Comparison of ENCODE assay signal across 17 cellular contexts in genomic region chr12:90008277-90008676, GRCh38.
DNase-seq lines count a peak whose midpoint lies in the region; ATAC-seq and TF ChIP-seq lines count a peak whose summit lies in the region.
"Had no signal": no experiment of that assay in that cellular context is flagged by ENCODE, and none has a peak within 500 bp of the region (broad histone marks: within the 10 kb centered on the region; RNA-seq: fewer than 3 reads in every experiment).

No MANE protein-coding gene starts in this region.

- H3K79me2 ChIP-seq in PC-3 (ENCODE audit: low read length), result no peaks in the 10 kb centered on the region
- no peaks in the 10 kb centered on the region for H3K79me2 ChIP-seq in GM23338 (replicated peaks; ENCODE audit: insufficient read depth)

- H2AFZ ChIP-seq in PC-3 (ENCODE audit: low read length), result no peak overlapping the region
- no peak overlapping the region for H2AFZ ChIP-seq in GM23338

- peak overlapping the region in 2 of 3 experiments; percentile 23 to 68 for H3K27ac Mint-ChIP-seq in nephron
- H3K27ac Mint-ChIP-seq in GM23338, result no peak overlapping the region

- H3K4me3 ChIP-seq in A673 (ENCODE audit: low read depth, low read length, poor library complexity, severe bottlenecking) (no peak overlapping the region), PC-3 (ENCODE audit: low read length) (no peak overlapping the region), dorsolateral prefrontal cortex (no peak overlapping the region), GM23338 (no peak overlapping the region)
- H3K4me3 ChIP-seq: BLaER1, GM12878 had no signal

- peak; percentile 29 for DNase-seq in A673 (ENCODE audit: low spot score)
- DNase-seq in PC-3, result no peak
- DNase-seq in dorsolateral prefrontal cortex, result no peak
- no peak for DNase-seq in stimulated activated naive CD8-positive, alpha-beta T cell treated with anti-CD3 and anti-CD28 coated beads, Interleukin-15, Interleukin-2, amounts not matched to agents 100 U/mL and 50 U/mL, for 24 hours
- no peak for DNase-seq in HEK293T (ENCODE audit: extremely low spot score)
- no peak for DNase-seq in NAMALWA (ENCODE audit: low spot score)
- DNase-seq in GM23338 (ENCODE audit: low spot score), result no peak
- DNase-seq: AML-193; Caco-2; CD8-positive, alpha-beta memory T cell; DMS53 had no signal

- H3K9me3 Mint-ChIP-seq in nephron (no peaks in the 10 kb centered on the region), GM23338 (no peaks in the 10 kb centered on the region)
- H3K9me3 Mint-ChIP-seq: CD8-positive, alpha-beta memory T cell had no signal

- intact Hi-C loops in A673 (cut with micrococcal nuclease; ENCODE audit: unreplicated experiment), result no loop called here
- intact Hi-C loops in PC-3 (cut with micrococcal nuclease), result no loop called here
- intact Hi-C loops in dorsolateral prefrontal cortex (cut with DNase I), result no loop called here

- H3K36me3 Mint-ChIP-seq in nephron (ENCODE audit: low read depth) (no peaks in the 10 kb centered on the region), GM23338 (ENCODE audit: low read depth) (no peaks in the 10 kb centered on the region)

- BruUV-seq in A673 (replicated peaks; lab: Mats Ljungman, UMichigan), result no TSS peak
- no TSS peak for BruUV-seq in PC-3 (replicated peaks; lab: Mats Ljungman, UMichigan)

- H3K9ac ChIP-seq in PC-3 (ENCODE audit: low read length), result no peak overlapping the region
- H3K9ac ChIP-seq: BLaER1 had no signal

- H3K27me3 ChIP-seq in A673 (replicated peaks; ENCODE audit: insufficient read depth, low read depth, low read length, poor library complexity) (no peaks in the 10 kb centered on the region), PC-3 (ENCODE audit: low read length) (no peaks in the 10 kb centered on the region), dorsolateral prefrontal cortex (no peaks in the 10 kb centered on the region), GM23338 (ENCODE audit: insufficient read depth) (no peaks in the 10 kb centered on the region)
- H3K27me3 ChIP-seq: BLaER1 had no signal

- no peaks in the 10 kb centered on the region for H3K9me2 ChIP-seq in PC-3 (replicated peaks; ENCODE audit: low read length)
- peaks cover 4% of the 10 kb centered on the region; the same call in 1 of the 2 replicates for H3K9me2 ChIP-seq in GM23338 (ENCODE audit: insufficient read depth)

- TF ChIP-seq CTCF in A673 (conservative IDR thresholded peaks at IDR 0.05; ENCODE audit: low read depth, low read length) (no peak), PC-3 (conservative IDR thresholded peaks at IDR 0.05; ENCODE audit: low read depth, low read length) (no peak), dorsolateral prefrontal cortex (IDR thresholded peaks at IDR 0.05 in 54 of 56, conservative IDR thresholded peaks at IDR 0.05 in 2 of 56; ENCODE audit: low read depth in 1 of 56, partially characterized antibody in 56 of 56) (no peak), nephron (IDR thresholded peaks at IDR 0.05; ENCODE audit: unreplicated experiment in 3 of 3) (no peak), GM23338 (conservative IDR thresholded peaks at IDR 0.05; ENCODE audit: low read depth in 2 of 2) (no peak)

- H3K4me2 ChIP-seq in PC-3 (ENCODE audit: low read length) (no peak overlapping the region), GM23338 (no peak overlapping the region)
- H3K4me2 ChIP-seq: BLaER1 had no signal

- H3K36me3 ChIP-seq in A673 (ENCODE audit: insufficient read depth, low read length, poor library complexity, severe bottlenecking) (no peaks in the 10 kb centered on the region), PC-3 (ENCODE audit: low read depth, low read length) (no peaks in the 10 kb centered on the region), GM23338 (ENCODE audit: insufficient read depth) (no peaks in the 10 kb centered on the region)
- H3K36me3 ChIP-seq: BLaER1 had no signal

- H3K27ac ChIP-seq in A673 (ENCODE audit: low read depth, low read length, poor library complexity, severe bottlenecking) (no peak overlapping the region), PC-3 (ENCODE audit: low read length) (no peak overlapping the region), dorsolateral prefrontal cortex (peak overlapping the region in 40 of 59 donors; percentile 0 to 81 (median 63)), GM23338 (ENCODE audit: low read depth) (no peak overlapping the region)
- H3K27ac ChIP-seq: 22Rv1, BLaER1, HL-60 had no signal

- H3K9me3 ChIP-seq in A673 (ENCODE audit: low read depth, low read length, poor library complexity, severe bottlenecking) (no peaks in the 10 kb centered on the region), PC-3 (ENCODE audit: low read length) (no peaks in the 10 kb centered on the region)
- H3K9me3 ChIP-seq: BLaER1, Caco-2 had no signal

- POLR2A ChIA-PET in A673 (lab: Charles Lee; ENCODE audit: low non-redundant PET) (no interaction called here), PC-3 (lab: Charles Lee; ENCODE audit: unreplicated experiment) (no interaction called here), HEK293T (lab: Yijun Ruan, JAX) (no interaction called here)

- peaks cover 15% of the 10 kb centered on the region for H3K4me1 ChIP-seq in A673 (ENCODE audit: insufficient read depth, low read length, poor library complexity, severe bottlenecking)
- H3K4me1 ChIP-seq in PC-3 (ENCODE audit: insufficient read depth, low read length), result no peaks in the 10 kb centered on the region
- H3K4me1 ChIP-seq in GM23338 (ENCODE audit: insufficient read depth), result peaks cover 8% of the 10 kb centered on the region
- H3K4me1 ChIP-seq: BLaER1, Caco-2 had no signal

- CTCF ChIA-PET in A673 (lab: Charles Lee), result no interaction called here
- CTCF ChIA-PET in PC-3 (lab: Charles Lee), result no interaction called here
- CTCF ChIA-PET in HEK293T (lab: Yijun Ruan, JAX), result no interaction called here

- H3K4me3 Mint-ChIP-seq in nephron (no peak overlapping the region), GM23338 (no peak overlapping the region)
- H3K4me3 Mint-ChIP-seq: CD8-positive, alpha-beta memory T cell had no signal

- H3K4me1 Mint-ChIP-seq in nephron (peaks cover 15% of the 10 kb centered on the region), GM23338 (peaks cover 16% of the 10 kb centered on the region)

- H4K20me1 ChIP-seq in PC-3 (ENCODE audit: low read length), result no peaks in the 10 kb centered on the region
- H4K20me1 ChIP-seq in GM23338 (replicated peaks; ENCODE audit: insufficient read depth), result no peaks in the 10 kb centered on the region
- H4K20me1 ChIP-seq: BLaER1 had no signal

- H3F3A ChIP-seq in PC-3 (ENCODE audit: low read length, unreplicated experiment) (no peaks in the 10 kb centered on the region), GM23338 (replicated peaks; ENCODE audit: low read depth) (no peaks in the 10 kb centered on the region)

- H3K27me3 Mint-ChIP-seq in nephron (ENCODE audit: low read depth) (no peaks in the 10 kb centered on the region), GM23338 (ENCODE audit: insufficient read depth, low read depth, poor library complexity) (no peaks in the 10 kb centered on the region)
- H3K27me3 Mint-ChIP-seq: CD8-positive, alpha-beta memory T cell had no signal

- ATAC-seq in PC-3 (peak; percentile 22; the same call in 1 of the 2 replicates), GM23338 (no peak)
- no peak for ATAC-seq in stimulated activated naive CD8-positive, alpha-beta T cell treated with anti-CD3 and anti-CD28 coated beads, Interleukin-15, Interleukin-2, amounts not matched to agents 100 U/mL and 50 U/mL, for 24 hours
- ATAC-seq: GM12878, HCT116 had no signal

TF ChIP-seq in HEK293T, 16 proteins besides CTCF, POLR2A, EP300 and RAD21:
- TF ChIP-seq FOXK2 (IDR thresholded peaks at IDR 0.05) (no peak), LEF1 (IDR thresholded peaks at IDR 0.05; ENCODE audit: borderline replicate concordance) (no peak), BHLHE40 (IDR thresholded peaks at IDR 0.05; ENCODE audit: borderline replicate concordance) (no peak), FOXM1 (IDR thresholded peaks at IDR 0.05; ENCODE audit: borderline replicate concordance) (no peak), SP1 (IDR thresholded peaks at IDR 0.05) (no peak), ELF4 (IDR thresholded peaks at IDR 0.05) (no peak), L3MBTL2 (conservative IDR thresholded peaks at IDR 0.05) (no peak), SUZ12 (IDR thresholded peaks at IDR 0.05) (no peak), ZNF384 (IDR thresholded peaks at IDR 0.05) (no peak), HDGF (IDR thresholded peaks at IDR 0.05; ENCODE audit: borderline replicate concordance) (no peak)

TF ChIP-seq in GM23338, 12 proteins besides CTCF, POLR2A, EP300 and RAD21 (continues in another document):
- no peak for TF ChIP-seq CREB1 (CRISPR knock-in tag; IDR thresholded peaks at IDR 0.05; ENCODE audit: low read depth)
- no peak for TF ChIP-seq STAT1 (IDR thresholded peaks at IDR 0.05; ENCODE audit: unreplicated experiment)
- no peak for TF ChIP-seq POLR2AphosphoS5 (IDR thresholded peaks at IDR 0.05; ENCODE audit: low read depth)
- TF ChIP-seq ZNF114 (CRISPR knock-in tag; IDR thresholded peaks at IDR 0.05), result no peak

Comparison
In these comparisons a context has a peak if more than half of its experiments do, and no peak if none do; other contexts are left out.
1. H3K27ac ChIP-seq: peak in dorsolateral prefrontal cortex (40 of 59); none in A673 (single experiment), PC-3 (single experiment) and GM23338 (single experiment).